ENCODE assay signal across 7 cellular contexts in the genomic region with DNA sequence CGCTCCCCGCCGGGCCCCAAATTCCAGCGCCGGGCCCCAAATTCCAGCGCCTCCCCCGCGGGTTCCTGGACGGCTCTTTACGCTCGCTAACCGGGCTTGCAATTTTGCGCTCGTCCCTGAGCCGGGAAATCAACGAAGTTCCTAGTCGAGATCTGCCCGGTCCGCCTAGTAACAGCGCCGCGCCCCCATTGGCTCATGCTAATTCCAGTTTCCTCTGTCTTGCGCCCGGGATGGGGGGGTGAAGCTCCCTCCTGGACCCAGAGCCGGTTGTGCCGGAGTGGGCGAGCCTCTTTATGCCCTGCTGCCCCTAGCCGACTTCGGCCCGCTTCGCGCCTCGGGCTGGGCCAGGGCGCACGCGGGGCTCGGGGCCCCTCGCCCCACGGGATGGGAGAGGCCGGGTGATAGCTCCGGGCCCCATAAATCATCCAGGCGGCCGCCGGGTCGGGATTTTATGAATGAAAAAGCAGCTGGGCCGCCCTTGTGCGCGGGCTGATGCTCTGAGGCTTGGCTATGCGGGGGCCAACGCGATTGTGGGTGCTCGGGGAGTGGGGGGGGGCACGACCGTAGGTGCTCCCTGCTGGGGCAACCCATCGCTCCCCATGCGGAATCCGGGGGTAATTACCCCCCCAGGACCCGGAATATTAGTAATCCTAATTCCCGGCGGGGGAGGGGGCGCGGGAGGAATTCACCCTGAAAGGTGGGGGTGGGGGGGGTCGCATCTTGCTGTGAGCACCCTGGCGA. TPM values are rescaled to one million over a fixed set of nuclear protein-coding genes. Genes with fewer than 3 reads are reported as not detected.
DNase-seq lines count a peak whose midpoint lies in the region; ATAC-seq lines count a peak whose summit lies in the region.

No MANE protein-coding gene starts in this region.

- H3K27ac Mint-ChIP-seq in dendritic cell treated with granulocyte-macrophage colony-stimulating factor and Interleukin-4, amounts not matched to agents 40 ng/mL and 50 ng/mL, for 4 days: no peak overlapping the region

- H3K4me3 Mint-ChIP-seq in dendritic cell treated with granulocyte-macrophage colony-stimulating factor and Interleukin-4, amounts not matched to agents 40 ng/mL and 50 ng/mL, for 4 days: peak overlapping the region; percentile 56

- DNase-seq in DMS53 treated with DMSO at 0.1 percent for 48 hours (lab: John Stamatoyannopoulos, UW; ENCODE audit: unreplicated experiment): peak; percentile 89
- DNase-seq in RKO (ENCODE audit: low spot score): peak; percentile 97
- peak; percentile 82 for DNase-seq in kidney glomerular epithelial cell (lab: John Stamatoyannopoulos, UW)
- DNase-seq in smooth muscle cell of the brain vasculature (ENCODE audit: low read depth, low spot score): peak; percentile 92

- H3K27me3 Mint-ChIP-seq in dendritic cell treated with granulocyte-macrophage colony-stimulating factor and Interleukin-4, amounts not matched to agents 40 ng/mL and 50 ng/mL, for 4 days: peaks cover 89% of the 10 kb centered on the region

- WGBS in HUES64: under 1% methylated on average over 57 of the region's 64 CpGs

- ATAC-seq in HG03159 (IDR thresholded peaks at IDR 0.05; ENCODE audit: unreplicated experiment): no peak

- H3K36me3 Mint-ChIP-seq in dendritic cell treated with granulocyte-macrophage colony-stimulating factor and Interleukin-4, amounts not matched to agents 40 ng/mL and 50 ng/mL, for 4 days (ENCODE audit: low read depth): no peaks in the 10 kb centered on the region

- H3K4me1 ChIP-seq in HUES64 (ENCODE audit: insufficient read depth, low read length): peaks cover 16% of the 10 kb centered on the region; the same call in 1 of the 2 replicates

- intact Hi-C loops in dendritic cell treated with granulocyte-macrophage colony-stimulating factor and Interleukin-4, amounts not matched to agents 40 ng/mL and 50 ng/mL, for 4 days (cut with micrococcal nuclease): loop anchor here (10.0 kb wide), 2 partner anchors 104 to 194 kb away; no protein-coding TSS in a partner anchor

- H3K9ac ChIP-seq in HUES64 (ENCODE audit: low read depth, low read length): peak overlapping the region; percentile 86

- H3K9me3 ChIP-seq in HUES64 (ENCODE audit: insufficient read depth, low read depth, low read length): no peaks in the 10 kb centered on the region

- no peaks in the 10 kb centered on the region for H3K9me3 Mint-ChIP-seq in dendritic cell treated with granulocyte-macrophage colony-stimulating factor and Interleukin-4, amounts not matched to agents 40 ng/mL and 50 ng/mL, for 4 days

- H3K27ac ChIP-seq in HUES64 (ENCODE audit: low read depth, low read length): peak overlapping the region; percentile 97

- H3K4me1 Mint-ChIP-seq in dendritic cell treated with granulocyte-macrophage colony-stimulating factor and Interleukin-4, amounts not matched to agents 40 ng/mL and 50 ng/mL, for 4 days (ENCODE audit: low read depth): peaks cover 39% of the 10 kb centered on the region

- peaks cover 7% of the 10 kb centered on the region for H3K36me3 ChIP-seq in HUES64 (ENCODE audit: insufficient read depth, low read length)

- peak overlapping the region; percentile 80 for H3K4me3 ChIP-seq in HUES64 (ENCODE audit: low read length)

- H3K27me3 ChIP-seq in HUES64 (ENCODE audit: insufficient read depth, low read length): peaks cover 40% of the 10 kb centered on the region

RNA-seq across cellular contexts. Expression of a gene that starts 1.8 kb away (rescaled TPM):
- polyA plus RNA-seq in HUES64 (2013, experiment 1 of 2): 94.0 TPM
- polyA plus RNA-seq in HUES64 (2013, experiment 2 of 2): 118 TPM

RNA-seq across cellular contexts. Expression of a gene that starts 36.0 kb away (rescaled TPM):
- polyA plus RNA-seq in HUES64 (2013, experiment 1 of 2): 10.7 TPM
- polyA plus RNA-seq in HUES64 (2013, experiment 2 of 2): 13.1 TPM
